ENCODE assay signal across 8 cellular contexts in the genomic region with DNA sequence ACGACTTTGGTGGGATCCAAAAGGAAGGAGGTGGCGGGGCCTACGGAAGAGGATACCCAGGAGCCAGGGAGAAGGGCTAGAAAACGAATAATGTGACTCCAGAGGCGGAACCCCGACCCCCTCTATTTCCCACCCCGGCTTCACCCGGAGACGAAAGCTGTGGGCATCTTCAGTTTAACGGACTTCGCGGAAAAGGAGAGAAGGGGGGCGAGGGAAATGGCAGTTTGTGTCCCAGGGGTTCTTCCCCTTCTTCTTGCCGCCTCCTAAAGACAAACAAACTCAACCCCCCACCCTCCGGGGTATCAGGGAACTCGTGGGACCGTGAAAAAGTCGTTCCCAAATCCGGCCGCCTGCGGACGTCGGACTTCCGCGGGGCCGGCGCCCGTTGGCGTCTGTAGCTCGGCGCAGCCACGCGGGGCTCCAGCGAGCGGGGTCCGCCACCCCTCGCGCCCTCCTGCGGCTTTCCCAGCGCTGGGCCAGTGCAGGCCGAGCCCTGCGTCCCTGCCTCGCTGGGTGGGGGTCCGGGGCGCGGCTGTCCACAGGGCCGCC. TPM values are rescaled to one million over a fixed set of nuclear protein-coding genes. Genes with fewer than 3 reads are reported as not detected.
DNase-seq lines count a peak whose midpoint lies in the region; ATAC-seq, FAIRE-seq and TF ChIP-seq lines count a peak whose summit lies in the region.

No MANE protein-coding gene starts in this region.

- TF ChIP-seq EP300 in tibial nerve (IDR thresholded peaks at IDR 0.05), result no peak

- H2AFZ ChIP-seq in OCI-LY7 (ENCODE audit: low read length) (peak overlapping the region; percentile 81; the same call in 1 of the 2 replicates), mammary epithelial cell (ENCODE audit: low read depth, low read length) (peak overlapping the region; percentile 85)

- no peaks in the 10 kb centered on the region for H3K9me2 ChIP-seq in OCI-LY7 (ENCODE audit: insufficient read depth, low read length)

- POLR2A ChIA-PET in OCI-LY7 (lab: Charles Lee), result interaction anchor here (1.6 to 1.9 kb wide), 3 partner anchors 9 to 137 kb away, joined by 4 to 6 read pairs (median 6); no protein-coding TSS in a partner anchor

- no peak for FAIRE-seq in kidney (lab: Jason Lieb, UNC)

- H3K27me3 Mint-ChIP-seq in memory B cell, result peaks cover 30% of the 10 kb centered on the region

- H3K9me3 ChIP-seq in OCI-LY7 (ENCODE audit: low read length) (no peaks in the 10 kb centered on the region), mammary epithelial cell (replicated peaks; ENCODE audit: insufficient read depth, low read length) (no peaks in the 10 kb centered on the region), tibial nerve (no peaks in the 10 kb centered on the region), kidney (ENCODE audit: control insufficient read depth in 1 of 2, low read length in 2 of 2) (no peaks in the 10 kb centered on the region)

- in situ Hi-C loops in mammary epithelial cell (cut with MboI; ENCODE audit: low sequenced_read_pairs in 2 of 2), result no loop called here

- H3K36me3 ChIP-seq in OCI-LY7 (ENCODE audit: insufficient read depth, low read length) (no peaks in the 10 kb centered on the region), mammary epithelial cell (ENCODE audit: insufficient read depth, low read length) (no peaks in the 10 kb centered on the region), tibial nerve (no peaks in the 10 kb centered on the region), kidney (ENCODE audit: control insufficient read depth in 1 of 2, insufficient read depth in 2 of 2, low read length in 2 of 2) (no peaks in the 10 kb centered on the region)

- H3K4me1 Mint-ChIP-seq in memory B cell, result peaks cover 16% of the 10 kb centered on the region

- peak overlapping the region; percentile 78 for H3K4me2 ChIP-seq in OCI-LY7 (ENCODE audit: low read length)
- H3K4me2 ChIP-seq in mammary epithelial cell (ENCODE audit: insufficient read depth, low read depth, low read length), result peak overlapping the region; percentile 91

- no peak overlapping the region for H3K9ac ChIP-seq in mammary epithelial cell (ENCODE audit: insufficient read depth, low read length)
- H3K9ac ChIP-seq in kidney (ENCODE audit: low read length in 2 of 2), result no peak overlapping the region

- ATAC-seq in GM21737 (IDR thresholded peaks at IDR 0.05; ENCODE audit: unreplicated experiment), result peak; percentile 19
- ATAC-seq in memory B cell (ENCODE audit: low read depth), result no peak

- dilution Hi-C loops in mammary epithelial cell (cut with HindIII; ENCODE audit: low sequenced_read_pairs), result no loop called here

- peak overlapping the region; percentile 34 for H3K4me3 Mint-ChIP-seq in memory B cell

- peak; percentile 74 for DNase-seq in D341Med (ENCODE audit: low spot score)
- peak; percentile 39 for DNase-seq in OCI-LY7 (ENCODE audit: low spot score)
- no peak for DNase-seq in mammary epithelial cell
- DNase-seq in memory B cell (ENCODE audit: low spot score in 2 of 2), result no peak
- DNase-seq in tibial nerve (ENCODE audit: low spot score in 2 of 2), result no peak
- DNase-seq in posterior cingulate gyrus, result no peak
- DNase-seq in kidney, result no peak

- BruUV-seq in OCI-LY7 (replicated peaks; lab: Mats Ljungman, UMichigan) (no TSS peak), mammary epithelial cell (replicated peaks; lab: Mats Ljungman, UMichigan) (no TSS peak)

- CTCF ChIA-PET in OCI-LY7 (lab: Charles Lee; ENCODE audit: unreplicated experiment), result interaction anchor here (1.5 kb wide), 1 partner anchor 142 kb away, joined by 3 read pairs; no protein-coding TSS in a partner anchor
- CTCF ChIA-PET in mammary epithelial cell (lab: Charles Lee; ENCODE audit: low non-redundant PET), result no interaction called here

- no peak overlapping the region for H3K27ac ChIP-seq in OCI-LY7 (ENCODE audit: low read depth, low read length, poor library complexity, severe bottlenecking)
- H3K27ac ChIP-seq in mammary epithelial cell (ENCODE audit: insufficient read depth, low read depth, low read length), result no peak overlapping the region
- peak overlapping the region in 3 of 4 donors; percentile 66 to 83 (median 70) for H3K27ac ChIP-seq in tibial nerve
- no peak overlapping the region for H3K27ac ChIP-seq in kidney (ENCODE audit: low read depth in 2 of 2, low read length in 2 of 2)

- no peak overlapping the region for H3K27ac Mint-ChIP-seq in memory B cell

- peak overlapping the region; percentile 67 for H3K4me3 ChIP-seq in OCI-LY7 (ENCODE audit: low read depth, low read length, poor library complexity, severe bottlenecking)
- peak overlapping the region in 1 of 3 experiments; percentile 46 for H3K4me3 ChIP-seq in mammary epithelial cell (replicated peaks in 1 of 3; ENCODE audit: insufficient read depth in 1 of 3, low read depth in 2 of 3, low read length in 3 of 3)
- H3K4me3 ChIP-seq in tibial nerve, result peak overlapping the region; percentile 43 to 71 (median 56)
- H3K4me3 ChIP-seq in kidney (ENCODE audit: low read length in 2 of 2), result peak overlapping the region in 1 of 2 donors; percentile 60

- TF ChIP-seq CTCF in OCI-LY7 (conservative IDR thresholded peaks at IDR 0.05; ENCODE audit: low read length) (peak; percentile 37; the same call in 1 of the 2 replicates), mammary epithelial cell (conservative IDR thresholded peaks at IDR 0.05 in 1 of 2, IDR thresholded peaks at IDR 0.05 in 1 of 2; ENCODE audit: extremely low read depth in 1 of 2, insufficient read depth in 1 of 2, low read depth in 1 of 2, low read length in 2 of 2) (no peak), tibial nerve (IDR thresholded peaks at IDR 0.05) (peak in 3 of 5 experiments; percentile 10 to 40 (median 21)), kidney (IDR thresholded peaks at IDR 0.05; ENCODE audit: borderline replicate concordance, extremely low read depth, insufficient read depth) (no peak)

- H3K79me2 ChIP-seq in OCI-LY7 (ENCODE audit: insufficient read depth, low read depth, low read length) (peaks cover 9% of the 10 kb centered on the region), mammary epithelial cell (ENCODE audit: insufficient read depth, low read length) (no peaks in the 10 kb centered on the region)

- peaks cover 49% of the 10 kb centered on the region for H3K4me1 ChIP-seq in OCI-LY7 (ENCODE audit: insufficient read depth, low read length, poor library complexity, severe bottlenecking)
- H3K4me1 ChIP-seq in mammary epithelial cell (ENCODE audit: insufficient read depth, low read length), result peaks cover 21% of the 10 kb centered on the region
- H3K4me1 ChIP-seq in tibial nerve, result peaks cover 0 to 43% (median 10%) of the 10 kb centered on the region in 4 donors
- H3K4me1 ChIP-seq in kidney (ENCODE audit: control insufficient read depth in 1 of 2, insufficient read depth in 1 of 2, low read depth in 1 of 2, low read length in 2 of 2), result peaks cover 0 to 5% of the 10 kb centered on the region in 2 donors

- H3K9me3 Mint-ChIP-seq in memory B cell, result no peaks in the 10 kb centered on the region

- intact Hi-C loops in OCI-LY7 (cut with micrococcal nuclease; ENCODE audit: unreplicated experiment), result loop anchor here (10.0 kb wide), 1 partner anchor 202 kb away; no protein-coding TSS in a partner anchor
- intact Hi-C loops in mammary epithelial cell (cut with micrococcal nuclease), result loop anchor here (10.0 kb wide), 1 partner anchor 402 kb away; no protein-coding TSS in a partner anchor
- intact Hi-C loops in posterior cingulate gyrus (cut with DNase I), result no loop called here
- intact Hi-C loops in kidney (cut with DNase I), result no loop called here

- WGBS in mammary epithelial cell (ENCODE audit: low coverage, missing lambda C conversion rate), result 10% methylated on average over 21 of the region's 47 CpGs
- 4 to 11% methylated on average over 20 to 35 of the region's 47 CpGs for WGBS in tibial nerve, 2 donors

- no peaks in the 10 kb centered on the region for H3K36me3 Mint-ChIP-seq in memory B cell

- H4K20me1 ChIP-seq in OCI-LY7 (ENCODE audit: insufficient read depth, low read length) (no peaks in the 10 kb centered on the region), mammary epithelial cell (ENCODE audit: insufficient read depth, low read length) (peaks cover 3% of the 10 kb centered on the region)

- no peak for TF ChIP-seq POLR2A in tibial nerve (IDR thresholded peaks at IDR 0.05)

- peaks cover 56% of the 10 kb centered on the region for H3K27me3 ChIP-seq in mammary epithelial cell (ENCODE audit: insufficient read depth, low read length)
- peaks cover 0 to 39% of the 10 kb centered on the region in 2 donors for H3K27me3 ChIP-seq in tibial nerve

RNA-seq across cellular contexts. Expression of a gene that starts 3.6 kb away (rescaled TPM):
- total RNA-seq in OCI-LY7 (2014; rRNA removed; shearing (Covaris generic)), result 173 and 207 TPM in 2 replicates
- total RNA-seq in OCI-LY7 (2022) (223 and 306 TPM in 2 replicates), mammary epithelial cell (1 to 10 TPM in 1 of 2 donors, under 1 TPM in 1; 0.67 to 4.0 TPM), tibial nerve (10 to 100 TPM in 1 of 4 donors, 1 to 10 TPM in 3; 1.9 to 11.7 (median 8.3) TPM), kidney (14.5 TPM)
- polyA plus RNA-seq in mammary epithelial cell (0.53 TPM), kidney (ENCODE audit: insufficient read depth, low read depth, low replicate concordance) (5.1 TPM)
- polyA minus RNA-seq in mammary epithelial cell, result 11.4 TPM

Comparison
In these comparisons a context has a peak if more than half of its experiments do, and no peak if none do; other contexts are left out.
1. DNase-seq: peak in D341Med (single experiment) and OCI-LY7 (single experiment); none in mammary epithelial cell (single experiment), memory B cell (0 of 2), tibial nerve (0 of 2), posterior cingulate gyrus (0 of 10) and kidney (single experiment).
2. H3K27ac ChIP-seq: peak in tibial nerve (3 of 4); none in OCI-LY7 (single experiment), mammary epithelial cell (single experiment) and kidney (0 of 2).
3. CTCF ChIP-seq: peak in OCI-LY7 (single experiment) and tibial nerve (3 of 5); none in mammary epithelial cell (0 of 2) and kidney (single experiment).
4. RNA of a gene that starts 3.6 kb away (total RNA-seq): 173 to 306 TPM in OCI-LY7; 14.5 TPM in kidney (single experiment), 1.9 to 11.7 TPM in tibial nerve and 0.67 to 4.0 TPM in mammary epithelial cell; every median in the first group is over 10 times any median in the second.
5. intact Hi-C loops: an anchor here in OCI-LY7 (10.0 kb wide) and mammary epithelial cell (10.0 kb wide); none called in posterior cingulate gyrus and kidney.